ENCODE assay signal across 16 cellular contexts in the genomic region with DNA sequence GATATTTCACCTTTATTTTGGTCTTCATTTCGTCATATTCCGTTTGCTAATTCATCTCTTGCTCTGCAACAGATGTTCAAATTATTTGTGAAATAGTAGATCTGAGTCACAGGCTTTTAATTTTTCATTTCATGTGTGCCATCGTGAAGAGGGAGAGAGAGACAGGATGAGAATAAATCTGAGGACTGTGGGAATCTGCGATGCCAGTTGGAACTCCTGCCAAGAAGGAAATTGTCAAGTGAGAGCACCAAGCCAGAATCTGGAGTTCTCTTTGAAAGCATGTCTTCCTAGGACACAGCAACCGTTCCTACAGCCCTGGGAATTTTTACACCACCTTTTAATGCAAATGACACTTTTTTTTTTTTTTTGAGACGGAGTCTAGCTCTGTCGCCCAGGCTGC. TPM values are rescaled to one million over a fixed set of nuclear protein-coding genes. Genes with fewer than 3 reads are reported as not detected.
DNase-seq lines count a peak whose midpoint lies in the region.
"Had no signal": no experiment of that assay in that cellular context is flagged by ENCODE, and none has a peak within 500 bp of the region (broad histone marks: within the 10 kb centered on the region; RNA-seq: fewer than 3 reads in every experiment).

No MANE protein-coding gene starts in this region.

- DNase-seq in NCI-H2171 treated with DMSO at 0.1 percent for 48 hours (lab: John Stamatoyannopoulos, UW) = peak; percentile 0
- DNase-seq in NCI-H2171 (lab: John Stamatoyannopoulos, UW) = no peak
- peak; percentile 41 for DNase-seq in cerebellar cortex (ENCODE audit: low spot score)
- peak; percentile 17 for DNase-seq in myocyte (ENCODE audit: low read depth)
- DNase-seq in dedifferentiated amniotic fluid mesenchymal stem cell (ENCODE audit: extremely low spot score) = no peak
- DNase-seq in NAMALWA (ENCODE audit: low spot score) = no peak
- no peak for DNase-seq in GF-D8 (lab: John Stamatoyannopoulos, UW)
- DNase-seq: 8988T, EL, GM23248, H9, KBM-7, NCI-H1105 treated with DMSO at 0.1 percent for 48 hours, NCI-H2029 treated with DMSO at 0.1 percent for 48 hours, NCI-H524 treated with DMSO at 0.1 percent for 48 hours, OCI-M1 had no signal

RNA-seq across cellular contexts. Expression of a gene that starts 48.8 kb away (rescaled TPM):
- 11.2 and 12.7 TPM in 2 replicates for total RNA-seq in myocyte
- polyA plus RNA-seq in myocyte (2012) = 7.5 TPM

Comparison
In these comparisons a context has a peak if more than half of its experiments do, and no peak if none do; other contexts are left out.
1. DNase-seq: peak in NCI-H2171 treated with DMSO at 0.1 percent for 48 hours (single experiment), cerebellar cortex (single experiment) and myocyte (single experiment); none in NCI-H2171 (single experiment), dedifferentiated amniotic fluid mesenchymal stem cell (single experiment), NAMALWA (single experiment) and GF-D8 (single experiment).